Comparison of ENCODE assay signal across 23 cellular contexts in the genomic region with DNA sequence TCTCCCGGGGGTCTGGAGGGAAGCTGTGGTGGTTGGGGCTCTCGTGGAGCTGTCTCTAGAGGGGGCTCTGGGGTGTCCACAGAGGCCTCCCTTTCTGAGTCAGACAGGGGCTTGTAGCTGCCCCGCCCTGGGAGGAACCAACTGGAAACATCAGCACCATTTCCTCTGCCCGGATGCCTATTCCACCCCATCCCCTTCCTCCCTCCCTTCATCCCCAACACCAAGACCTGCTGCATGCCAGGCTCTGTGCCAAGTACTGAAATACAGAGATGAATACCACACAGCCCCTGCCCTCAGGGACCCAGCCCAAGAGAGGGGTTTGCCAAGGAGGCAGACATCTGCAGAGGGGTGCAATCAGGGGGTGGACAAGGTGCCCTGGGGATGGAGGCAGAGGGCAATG.
"Had no signal": no experiment of that assay in that cellular context is flagged by ENCODE, and none has a peak within 500 bp of the region (broad histone marks: within the 10 kb centered on the region; RNA-seq: fewer than 3 reads in every experiment).

No MANE protein-coding gene starts in this region.

- H3K9ac ChIP-seq: neural progenitor cell had no signal

- H2AFZ ChIP-seq: neural progenitor cell had no signal

- DNase-seq: activated B cell treated with CpG ODN at 0.5 μM for 24 hours; activated CD4-positive, alpha-beta T cell treated with anti-CD3 and anti-CD28 coated beads for 36 hours; activated CD4-positive, alpha-beta T cell treated with anti-CD3 and anti-CD28 coated beads, Interleukin-2, amount 50 U/mL, for 4 hours; activated CD8-positive, alpha-beta memory T cell treated with anti-CD3 and anti-CD28 coated beads for 24 hours; activated CD8-positive, alpha-beta memory T cell treated with anti-CD3 and anti-CD28 coated beads, Interleukin-2, amount 50 U/mL, for 4 hours; activated gamma-delta T cell treated with Interleukin-2 at 50 U/mL for 16 hours; activated T-cell treated with anti-CD3 and anti-CD28 coated beads, Interleukin-2, amount 50 U/mL, for 4 hours; adrenal gland; colonic mucosa; heart left ventricle; islet precursor cell; left colon; mesendoderm; naive B cell; stimulated activated CD4-positive, alpha-beta T cell treated with anti-CD3 and anti-CD28 coated beads, Interleukin-4, amount 100 ng/mL, for 4 hours; stomach; T1000 had no signal

- H3K9me3 ChIP-seq: adrenal gland, ascending aorta, colonic mucosa, heart left ventricle, stomach, suprapubic skin, tibial nerve, vagina had no signal

- ATAC-seq: activated CD4-positive, alpha-beta T cell treated with anti-CD3 and anti-CD28 coated beads for 36 hours; activated naive CD4-positive, alpha-beta T cell treated with anti-CD3 and anti-CD28 coated beads, Interleukin-2, amount 50 U/mL, for 72 hours; activated T-cell treated with anti-CD3 and anti-CD28 coated beads, Interleukin-2, amount 50 U/mL, for 4 hours; heart left ventricle; left colon had no signal

- H3K4me1 ChIP-seq: colonic mucosa, neural progenitor cell had no signal

- H3K4me3 ChIP-seq: adrenal gland, ascending aorta, colonic mucosa, heart left ventricle, neural progenitor cell, stomach, suprapubic skin, tibial nerve, vagina had no signal

- H3K36me3 ChIP-seq: adrenal gland, ascending aorta, colonic mucosa, neural progenitor cell, stomach, suprapubic skin, tibial nerve, vagina had no signal

- H3K27me3 ChIP-seq: adrenal gland, ascending aorta, colonic mucosa, heart left ventricle, neural progenitor cell, vagina had no signal

- H3K27ac ChIP-seq: adrenal gland, ascending aorta, colonic mucosa, neural progenitor cell, stomach, suprapubic skin, tibial nerve, vagina had no signal

- H3K4me2 ChIP-seq: neural progenitor cell had no signal
